ENCODE assay signal across 8 cellular contexts in genomic region chr14:90331497-90332270, GRCh38. TPM values are rescaled to one million over a fixed set of nuclear protein-coding genes. Genes with fewer than 3 reads are reported as not detected.
DNase-seq lines count a peak whose midpoint lies in the region; ATAC-seq lines count a peak whose summit lies in the region.

Gene NRDE2, minus strand, starts transcription at chr14:90331941. Its CDS starts 37 bp downstream, at chr14:90331904.

- peaks cover 12% of the 10 kb centered on the region for H3K27me3 Mint-ChIP-seq in IgD-negative memory B cell

- peak; percentile 92 for ATAC-seq in GM21576 (IDR thresholded peaks at IDR 0.05; ENCODE audit: unreplicated experiment)

- peak; percentile 95 for DNase-seq in DMS153 (lab: John Stamatoyannopoulos, UW)
- DNase-seq in OCI-M1 (lab: John Stamatoyannopoulos, UW): peak; percentile 98
- DNase-seq in activated T-cell treated with anti-CD3 and anti-CD28 coated beads for 1 hour (ENCODE audit: low read depth): peak; percentile 93
- peak; percentile 81 for DNase-seq in epidermal melanocyte (ENCODE audit: insufficient read length, low spot score)
- DNase-seq in middle frontal gyrus (ENCODE audit: extremely low spot score, low spot score): peak; percentile 93
- peak; percentile 87 to 92 for DNase-seq in stimulated activated CD8-positive, alpha-beta memory T cell treated with anti-CD3 and anti-CD28 coated beads, Interleukin-2, amount 100 ng/mL, for 1 hour (ENCODE audit: low read depth in 2 of 2)

- peaks cover 13 to 15% (median 15%) of the 10 kb centered on the region in 3 donors for H3K4me1 Mint-ChIP-seq in IgD-negative memory B cell

- peak within 1 kb of the TSS; percentile 95 to 98 (median 97) for H3K27ac Mint-ChIP-seq in IgD-negative memory B cell

- peaks cover 4% of the 10 kb centered on the region for H3K36me3 Mint-ChIP-seq in IgD-negative memory B cell

- H3K9me3 Mint-ChIP-seq in IgD-negative memory B cell: no peaks in the 10 kb centered on the region

- H3K4me3 Mint-ChIP-seq in IgD-negative memory B cell: peak within 1 kb of the TSS; percentile 93 to 99 (median 96)

RNA-seq across cellular contexts. Expression of gene NRDE2, which starts in this region (rescaled TPM):
- 11.6 TPM for polyA plus RNA-seq in IgD-negative memory B cell

Comparison
In these comparisons a context has a peak if more than half of its experiments do, and no peak if none do; other contexts are left out.
1. Peak in every context shown above with its lines: DNase-seq and ATAC-seq.